Comparison of ENCODE assay signal across 35 cellular contexts in the genomic region with DNA sequence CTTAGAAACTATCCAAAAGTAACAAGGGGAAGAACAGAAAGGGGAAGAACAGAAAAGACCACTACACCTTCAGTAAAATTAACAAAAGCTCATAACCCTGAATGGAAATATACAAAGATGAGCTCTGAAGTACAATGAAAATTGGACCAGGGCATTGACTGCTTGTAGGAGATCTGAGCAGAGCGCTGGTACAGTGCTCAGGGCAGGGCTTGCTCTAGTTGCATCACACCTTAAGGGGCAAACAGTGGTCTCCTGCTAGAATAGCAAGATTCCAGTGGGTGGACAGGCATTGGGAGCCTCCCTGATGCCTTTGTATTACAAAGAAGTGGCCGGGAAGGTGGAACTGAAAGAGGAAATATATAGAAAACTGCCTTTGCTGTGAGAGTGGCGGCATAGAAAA.
"Had no signal": no experiment of that assay in that cellular context is flagged by ENCODE, and none has a peak within 500 bp of the region (broad histone marks: within the 10 kb centered on the region; RNA-seq: fewer than 3 reads in every experiment).

No MANE protein-coding gene starts in this region.

- FAIRE-seq: colon had no signal

- H3K36me3 Mint-ChIP-seq: activated CD4-positive, alpha-beta memory T cell treated with anti-CD3 and anti-CD28 coated beads for 36 hours; activated CD8-positive, alpha-beta memory T cell treated with anti-CD3 and anti-CD28 coated beads, Interleukin-2, amount 10 ng/mL, durations not matched to agents 7 days and 5 days; activated naive CD4-positive, alpha-beta T cell treated with anti-CD3 and anti-CD28 coated beads, Interleukin-2, amount 50 U/mL, for 24 hours; activated naive CD8-positive, alpha-beta T cell treated with anti-CD3 and anti-CD28 coated beads for 36 hours had no signal

- H3K36me3 ChIP-seq: adrenal gland, esophagus muscularis mucosa, gastrocnemius medialis, heart left ventricle had no signal

- H3K27ac ChIP-seq: adrenal gland, body of pancreas, esophagus muscularis mucosa, foreskin keratinocyte, gastrocnemius medialis, heart left ventricle had no signal

- H3K4me3 ChIP-seq: adrenal gland, body of pancreas, esophagus muscularis mucosa, gastrocnemius medialis, heart left ventricle had no signal

- DNase-seq: activated CD4-positive, alpha-beta memory T cell treated with anti-CD3 and anti-CD28 coated beads for 36 hours; activated CD4-positive, alpha-beta T cell treated with anti-CD3 and anti-CD28 coated beads for 36 hours; activated CD4-positive, alpha-beta T cell treated with anti-CD3 and anti-CD28 coated beads, Interleukin-2, amount 10 ng/mL, durations not matched to agents 24 days and 14 days; activated CD4-positive, CD25-positive, alpha-beta regulatory T cell; activated CD4-positive, CD25-positive, alpha-beta regulatory T cell treated with anti-CD3 and anti-CD28 coated beads, Interleukin-2, amount 50 U/mL, for 72 hours; activated CD8-positive, alpha-beta memory T cell treated with anti-CD3 and anti-CD28 coated beads, Interleukin-2, amount 10 ng/mL, durations not matched to agents 7 days and 5 days; activated CD8-positive, alpha-beta memory T cell treated with anti-CD3 and anti-CD28 coated beads, Interleukin-2, amount 50 U/mL, for 4 hours; activated CD8-positive, alpha-beta T cell treated with anti-CD3 and anti-CD28 coated beads, Interleukin-2, amount 10 ng/mL, durations not matched to agents 7 days and 5 days; activated effector memory CD4-positive, alpha-beta T cell treated with anti-CD3 and anti-CD28 coated beads, Interleukin-2, amount 50 U/mL, for 16 hours; activated naive CD4-positive, alpha-beta T cell treated with anti-CD3 and anti-CD28 coated beads for 36 hours; activated naive CD8-positive, alpha-beta T cell treated with anti-CD3 and anti-CD28 coated beads for 36 hours; activated naive CD8-positive, alpha-beta T cell treated with anti-CD3 and anti-CD28 coated beads, Interleukin-2, amount 50 U/mL, for 24 hours; activated T-cell treated with anti-CD3 and anti-CD28 coated beads, Interleukin-2, amount 50 U/mL, for 1 hour; activated T-cell treated with anti-CD3 and anti-CD28 coated beads, Interleukin-2, amount 50 U/mL, for 48 hours; adrenal gland; amygdala; aorta; body of pancreas; caudate nucleus; cortex of kidney; dermis blood vessel endothelial cell; effector CD4-positive, alpha-beta T cell; effector memory CD8-positive, alpha-beta T cell; erythroblast; foreskin keratinocyte; gastrocnemius medialis; glutamatergic neuron; heart left ventricle; hypothalamus; T1000 had no signal

- H3K9me3 ChIP-seq: adrenal gland, body of pancreas, gastrocnemius medialis, heart left ventricle had no signal

- ATAC-seq: activated CD4-positive, alpha-beta T cell treated with anti-CD3 and anti-CD28 coated beads for 36 hours; activated CD8-positive, alpha-beta memory T cell treated with anti-CD3 and anti-CD28 coated beads, Interleukin-2, amount 10 ng/mL, durations not matched to agents 7 days and 5 days; activated CD8-positive, alpha-beta T cell treated with anti-CD3 and anti-CD28 coated beads, Interleukin-2, amount 10 ng/mL, durations not matched to agents 7 days and 5 days; activated naive CD8-positive, alpha-beta T cell treated with anti-CD3 and anti-CD28 coated beads, Interleukin-2, amount 50 U/mL, for 24 hours; body of pancreas; effector memory CD8-positive, alpha-beta T cell; foreskin keratinocyte; gastrocnemius medialis; heart left ventricle had no signal

- H3K27me3 ChIP-seq: adrenal gland, body of pancreas, esophagus muscularis mucosa, gastrocnemius medialis had no signal

- H3K4me1 Mint-ChIP-seq: activated CD4-positive, alpha-beta T cell treated with anti-CD3 and anti-CD28 coated beads for 36 hours; activated CD4-positive, alpha-beta T cell treated with anti-CD3 and anti-CD28 coated beads, Interleukin-2, amount 10 ng/mL, durations not matched to agents 24 days and 14 days; activated CD8-positive, alpha-beta memory T cell treated with anti-CD3 and anti-CD28 coated beads, Interleukin-2, amount 10 ng/mL, durations not matched to agents 7 days and 5 days; activated naive CD4-positive, alpha-beta T cell treated with anti-CD3 and anti-CD28 coated beads, Interleukin-2, amount 50 U/mL, for 24 hours; activated naive CD8-positive, alpha-beta T cell treated with anti-CD3 and anti-CD28 coated beads for 36 hours; activated naive CD8-positive, alpha-beta T cell treated with anti-CD3 and anti-CD28 coated beads, Interleukin-2, amount 50 U/mL, for 24 hours had no signal

- H3K4me1 ChIP-seq: adrenal gland, body of pancreas, esophagus muscularis mucosa, foreskin keratinocyte, gastrocnemius medialis, heart left ventricle had no signal

- H3K4me3 Mint-ChIP-seq: activated CD4-positive, alpha-beta memory T cell treated with anti-CD3 and anti-CD28 coated beads for 36 hours; activated CD4-positive, alpha-beta T cell treated with anti-CD3 and anti-CD28 coated beads for 36 hours; activated CD4-positive, alpha-beta T cell treated with anti-CD3 and anti-CD28 coated beads, Interleukin-2, amount 10 ng/mL, durations not matched to agents 24 days and 14 days; activated CD8-positive, alpha-beta memory T cell treated with anti-CD3 and anti-CD28 coated beads, Interleukin-2, amount 10 ng/mL, durations not matched to agents 7 days and 5 days; activated CD8-positive, alpha-beta T cell treated with anti-CD3 and anti-CD28 coated beads, Interleukin-2, amount 10 ng/mL, durations not matched to agents 7 days and 5 days; activated naive CD4-positive, alpha-beta T cell treated with anti-CD3 and anti-CD28 coated beads for 36 hours; activated naive CD4-positive, alpha-beta T cell treated with anti-CD3 and anti-CD28 coated beads, Interleukin-2, amount 50 U/mL, for 24 hours; activated naive CD8-positive, alpha-beta T cell treated with anti-CD3 and anti-CD28 coated beads for 36 hours; activated naive CD8-positive, alpha-beta T cell treated with anti-CD3 and anti-CD28 coated beads, Interleukin-2, amount 50 U/mL, for 24 hours; activated T-helper 1 cell treated with anti-CD3 and anti-CD28 coated beads, Interleukin-12 subunit alpha, Interleukin-12 subunit beta, Interleukin-2, Interleukin-4 antibody, amounts not matched to agents 30 ng/mL and 10 ng/mL and 1 ng/mL, durations not matched to agents 14 hours and 24 hours and 36 hours; effector memory CD8-positive, alpha-beta T cell had no signal

- H3K27ac Mint-ChIP-seq: activated CD4-positive, alpha-beta memory T cell treated with anti-CD3 and anti-CD28 coated beads for 36 hours; activated CD4-positive, alpha-beta T cell treated with anti-CD3 and anti-CD28 coated beads for 36 hours; activated CD4-positive, alpha-beta T cell treated with anti-CD3 and anti-CD28 coated beads, Interleukin-2, amount 10 ng/mL, durations not matched to agents 24 days and 14 days; activated CD8-positive, alpha-beta memory T cell treated with anti-CD3 and anti-CD28 coated beads, Interleukin-2, amount 10 ng/mL, durations not matched to agents 7 days and 5 days; activated CD8-positive, alpha-beta T cell treated with anti-CD3 and anti-CD28 coated beads, Interleukin-2, amount 10 ng/mL, durations not matched to agents 7 days and 5 days; activated naive CD4-positive, alpha-beta T cell treated with anti-CD3 and anti-CD28 coated beads for 36 hours; activated naive CD4-positive, alpha-beta T cell treated with anti-CD3 and anti-CD28 coated beads, Interleukin-2, amount 50 U/mL, for 24 hours; activated naive CD8-positive, alpha-beta T cell treated with anti-CD3 and anti-CD28 coated beads for 36 hours; activated naive CD8-positive, alpha-beta T cell treated with anti-CD3 and anti-CD28 coated beads, Interleukin-2, amount 50 U/mL, for 24 hours; activated T-helper 1 cell treated with anti-CD3 and anti-CD28 coated beads, Interleukin-12 subunit alpha, Interleukin-12 subunit beta, Interleukin-2, Interleukin-4 antibody, amounts not matched to agents 30 ng/mL and 10 ng/mL and 1 ng/mL, durations not matched to agents 14 hours and 24 hours and 36 hours; activated T-helper 2 cell treated with anti-CD3 and anti-CD28 coated beads, Interferon-gamma antibody, Interleukin-2, Interleukin-4, amounts not matched to agents 10 μg/mL and 5 μg/mL and 100 μg/mL, durations not matched to agents 14 hours and 24 hours and 36 hours; effector memory CD8-positive, alpha-beta T cell had no signal

- H3K9me3 Mint-ChIP-seq: activated CD4-positive, alpha-beta memory T cell treated with anti-CD3 and anti-CD28 coated beads for 36 hours; activated CD4-positive, alpha-beta T cell treated with anti-CD3 and anti-CD28 coated beads, Interleukin-2, amount 10 ng/mL, durations not matched to agents 24 days and 14 days; activated naive CD4-positive, alpha-beta T cell treated with anti-CD3 and anti-CD28 coated beads for 36 hours; activated naive CD4-positive, alpha-beta T cell treated with anti-CD3 and anti-CD28 coated beads, Interleukin-2, amount 50 U/mL, for 24 hours; activated naive CD8-positive, alpha-beta T cell treated with anti-CD3 and anti-CD28 coated beads for 36 hours; activated naive CD8-positive, alpha-beta T cell treated with anti-CD3 and anti-CD28 coated beads, Interleukin-2, amount 50 U/mL, for 24 hours; activated T-helper 1 cell treated with anti-CD3 and anti-CD28 coated beads, Interleukin-12 subunit alpha, Interleukin-12 subunit beta, Interleukin-2, Interleukin-4 antibody, amounts not matched to agents 30 ng/mL and 10 ng/mL and 1 ng/mL, durations not matched to agents 14 hours and 24 hours and 36 hours; activated T-helper 2 cell treated with anti-CD3 and anti-CD28 coated beads, Interferon-gamma antibody, Interleukin-2, Interleukin-4, amounts not matched to agents 10 μg/mL and 5 μg/mL and 100 μg/mL, durations not matched to agents 14 hours and 24 hours and 36 hours; effector memory CD8-positive, alpha-beta T cell had no signal
